In genomic region chr9:108756746-108757490, GRCh38 we compare ENCODE assay signal across 13 cellular contexts.
DNase-seq lines count a peak whose midpoint lies in the region; ATAC-seq, FAIRE-seq and TF ChIP-seq lines count a peak whose summit lies in the region.
"Had no signal": no experiment of that assay in that cellular context is flagged by ENCODE, and none has a peak within 500 bp of the region (broad histone marks: within the 10 kb centered on the region; RNA-seq: fewer than 3 reads in every experiment).

No MANE protein-coding gene starts in this region.

- no peaks in the 10 kb centered on the region for H3K79me2 ChIP-seq in keratinocyte (ENCODE audit: control insufficient read depth, insufficient read depth, low read length)

- H3K27ac Mint-ChIP-seq in Calu3 (ENCODE audit: unreplicated experiment) = no peak overlapping the region
- H3K27ac Mint-ChIP-seq in activated CD4-positive, alpha-beta memory T cell treated with anti-CD3 and anti-CD28 coated beads, Interleukin-2, amount 10 ng/mL, durations not matched to agents 7 days and 5 days = no peak overlapping the region
- H3K27ac Mint-ChIP-seq: natural killer cell treated with Interleukin-12 subunit alpha and Interleukin-12 subunit beta and Interleukin-15 and Interleukin-18, amount 100 ng/mL, for 72 hours had no signal

- peaks cover 15% of the 10 kb centered on the region for H3K4me1 ChIP-seq in keratinocyte (ENCODE audit: control insufficient read depth, extremely low read depth, insufficient read depth, low read length)

- no peak overlapping the region for H3K4me3 ChIP-seq in astrocyte of the spinal cord (ENCODE audit: low read depth, low read length)
- no peak overlapping the region for H3K4me3 ChIP-seq in keratinocyte (ENCODE audit: control insufficient read depth in 2 of 3, extremely low read depth in 1 of 3, insufficient read depth in 2 of 3, low read depth in 1 of 3, low read length in 3 of 3)

- H3K9me3 Mint-ChIP-seq in Calu3 (ENCODE audit: low read depth, unreplicated experiment) = peaks cover 3% of the 10 kb centered on the region
- H3K9me3 Mint-ChIP-seq in activated CD4-positive, alpha-beta memory T cell treated with anti-CD3 and anti-CD28 coated beads, Interleukin-2, amount 10 ng/mL, durations not matched to agents 7 days and 5 days = no peaks in the 10 kb centered on the region

- peak; percentile 26 for TF ChIP-seq CTCF in Calu3 (IDR thresholded peaks at IDR 0.05; ENCODE audit: unreplicated experiment)
- peak; percentile 20 for TF ChIP-seq CTCF in astrocyte of the spinal cord (IDR thresholded peaks at IDR 0.05; ENCODE audit: low read depth, low read length)
- peak; percentile 42 to 64 (median 56) for TF ChIP-seq CTCF in keratinocyte (optimal IDR thresholded peaks at IDR 0.05 in 1 of 3, IDR thresholded peaks at IDR 0.05 in 1 of 3, conservative IDR thresholded peaks at IDR 0.05 in 1 of 3; ENCODE audit: extremely low read depth in 1 of 3, insufficient read depth in 2 of 3, low read length in 3 of 3)

- H2AFZ ChIP-seq in keratinocyte (ENCODE audit: control insufficient read depth, low read length) = peak overlapping the region; percentile 56

- no peak overlapping the region for H3K4me3 Mint-ChIP-seq in Calu3 (ENCODE audit: low read depth, unreplicated experiment)
- no peak overlapping the region for H3K4me3 Mint-ChIP-seq in activated CD4-positive, alpha-beta memory T cell treated with anti-CD3 and anti-CD28 coated beads, Interleukin-2, amount 10 ng/mL, durations not matched to agents 7 days and 5 days
- H3K4me3 Mint-ChIP-seq: natural killer cell treated with Interleukin-12 subunit alpha and Interleukin-12 subunit beta and Interleukin-15 and Interleukin-18, amount 100 ng/mL, for 72 hours had no signal

- in situ Hi-C loops in astrocyte of the spinal cord (cut with HindIII; ENCODE audit: low sequenced_read_pairs) = no loop called here

- no peaks in the 10 kb centered on the region for H3K27me3 ChIP-seq in keratinocyte (ENCODE audit: control insufficient read depth, extremely low read depth, insufficient read depth, low read length)

- peak; percentile 89 for FAIRE-seq in keratinocyte (lab: Jason Lieb, UNC)
- FAIRE-seq: astrocyte, kidney had no signal

- POLR2A ChIA-PET in activated CD4-positive, alpha-beta memory T cell treated with anti-CD3 and anti-CD28 coated beads, Interleukin-2, amount 10 ng/mL, durations not matched to agents 7 days and 5 days (lab: Charles Lee) = no interaction called here

- H3K36me3 Mint-ChIP-seq in Calu3 (ENCODE audit: insufficient read depth, unreplicated experiment) = no peaks in the 10 kb centered on the region
- no peaks in the 10 kb centered on the region for H3K36me3 Mint-ChIP-seq in activated CD4-positive, alpha-beta memory T cell treated with anti-CD3 and anti-CD28 coated beads, Interleukin-2, amount 10 ng/mL, durations not matched to agents 7 days and 5 days (ENCODE audit: low read depth)

- no peak for DNase-seq in Calu3
- DNase-seq in HT-29 (ENCODE audit: low spot score) = peak; percentile 26
- DNase-seq in astrocyte of the spinal cord (ENCODE audit: low read depth, low spot score) = no peak
- DNase-seq in keratinocyte (ENCODE audit: low read depth, low spot score) = no peak
- DNase-seq in NCI-H2081 (lab: John Stamatoyannopoulos, UW) = no peak
- DNase-seq in activated CD4-positive, alpha-beta memory T cell treated with anti-CD3 and anti-CD28 coated beads, Interleukin-2, amount 10 ng/mL, durations not matched to agents 7 days and 5 days = no peak
- no peak for DNase-seq in NCI-H128 (lab: John Stamatoyannopoulos, UW; ENCODE audit: unreplicated experiment)
- DNase-seq: activated T-cell treated with anti-CD3 and anti-CD28 coated beads for 4 hours, kidney, NCI-H1694 had no signal

- dilution Hi-C loops in keratinocyte (cut with MboI; ENCODE audit: extremely low pct_ligation_motif_present, low sequenced_read_pairs) = no loop called here

- peak overlapping the region; percentile 6 for H3K4me2 ChIP-seq in keratinocyte (ENCODE audit: control insufficient read depth, extremely low read depth, insufficient read depth, low read depth, low read length)

- no peak for ATAC-seq in HG03025 (IDR thresholded peaks at IDR 0.05; ENCODE audit: low FRiP score, unreplicated experiment)
- ATAC-seq: natural killer cell treated with Interleukin-12 subunit alpha and Interleukin-12 subunit beta and Interleukin-15 and Interleukin-18, amount 100 ng/mL, for 72 hours had no signal

- H3K27me3 Mint-ChIP-seq in Calu3 (ENCODE audit: unreplicated experiment) = peaks cover 61% of the 10 kb centered on the region
- no peaks in the 10 kb centered on the region for H3K27me3 Mint-ChIP-seq in activated CD4-positive, alpha-beta memory T cell treated with anti-CD3 and anti-CD28 coated beads, Interleukin-2, amount 10 ng/mL, durations not matched to agents 7 days and 5 days

- H3K9ac ChIP-seq in keratinocyte (ENCODE audit: control insufficient read depth, extremely low read depth, insufficient read depth, low read length) = no peak overlapping the region

- H3K36me3 ChIP-seq in keratinocyte (ENCODE audit: control insufficient read depth in 2 of 2, extremely low read depth in 1 of 2, insufficient read depth in 2 of 2, low read length in 2 of 2) = no peaks in the 10 kb centered on the region

- H3K9me1 ChIP-seq in keratinocyte (ENCODE audit: control insufficient read depth, extremely low read depth, insufficient read depth, low read length) = no peaks in the 10 kb centered on the region

- no peaks in the 10 kb centered on the region for H4K20me1 ChIP-seq in keratinocyte (ENCODE audit: control insufficient read depth, extremely low read depth, insufficient read depth, low read length)

- H3K4me1 Mint-ChIP-seq in Calu3 (ENCODE audit: low read depth, unreplicated experiment) = no peaks in the 10 kb centered on the region
- no peaks in the 10 kb centered on the region for H3K4me1 Mint-ChIP-seq in activated CD4-positive, alpha-beta memory T cell treated with anti-CD3 and anti-CD28 coated beads, Interleukin-2, amount 10 ng/mL, durations not matched to agents 7 days and 5 days

- no peaks in the 10 kb centered on the region for H3K9me3 ChIP-seq in keratinocyte (ENCODE audit: control insufficient read depth, low read depth, low read length)

- intact Hi-C loops in Calu3 (cut with micrococcal nuclease; ENCODE audit: unreplicated experiment) = no loop called here

- no peak overlapping the region for H3K27ac ChIP-seq in keratinocyte (ENCODE audit: control insufficient read depth, insufficient read depth, low read length)

- CTCF ChIA-PET in Calu3 (lab: Charles Lee) = no interaction called here
- CTCF ChIA-PET in activated CD4-positive, alpha-beta memory T cell treated with anti-CD3 and anti-CD28 coated beads, Interleukin-2, amount 10 ng/mL, durations not matched to agents 7 days and 5 days (lab: Charles Lee) = no interaction called here

- no TSS peak for BruUV-seq in Calu3 (replicated peaks; lab: Mats Ljungman, UMichigan)
